8 cellular contexts compared by ENCODE assay signal in the genomic region with DNA sequence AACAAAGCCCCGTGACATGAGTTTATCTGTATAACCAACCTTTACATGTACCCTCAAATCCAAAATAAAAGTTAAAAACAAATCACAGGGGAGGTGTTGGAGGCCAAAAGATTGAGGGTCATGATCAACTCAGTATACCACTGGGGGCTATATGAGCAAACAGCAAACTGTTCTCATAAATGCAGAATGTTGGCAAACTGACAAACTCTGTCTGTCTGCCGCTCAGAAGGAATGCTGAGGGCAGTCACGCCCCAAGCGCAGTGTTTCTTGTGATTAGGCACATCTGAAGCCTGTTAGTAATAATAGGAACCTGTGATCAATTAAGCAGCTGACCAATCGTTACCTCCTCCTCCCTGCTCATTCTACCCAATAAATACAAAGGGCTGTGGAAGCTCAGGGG. TPM values are rescaled to one million over a fixed set of nuclear protein-coding genes. Genes with fewer than 3 reads are reported as not detected.
"Had no signal": no experiment of that assay in that cellular context is flagged by ENCODE, and none has a peak within 500 bp of the region (broad histone marks: within the 10 kb centered on the region; RNA-seq: fewer than 3 reads in every experiment).

No MANE protein-coding gene starts in this region.

RNA-seq across cellular contexts. Expression of a gene that starts 39.8 kb away (rescaled TPM):
- total RNA-seq: activated naive CD4-positive, alpha-beta T cell treated with anti-CD3 and anti-CD28 coated beads for 36 hours; activated naive CD4-positive, alpha-beta T cell treated with anti-CD3 and anti-CD28 coated beads, Interleukin-2, amount 50 U/mL, for 72 hours; activated naive CD8-positive, alpha-beta T cell treated with anti-CD3 and anti-CD28 coated beads for 36 hours; activated naive CD8-positive, alpha-beta T cell treated with anti-CD3 and anti-CD28 coated beads, Interleukin-2, amount 10 ng/mL, durations not matched to agents 7 days and 5 days; activated T-cell treated with anti-CD3 and anti-CD28 coated beads, Interleukin-2, amount 50 U/mL, for 72 hours; activated T-helper 1 cell treated with anti-CD3 and anti-CD28 coated beads, Interleukin-12 subunit alpha, Interleukin-12 subunit beta, Interleukin-2, Interleukin-4 antibody, amounts not matched to agents 30 ng/mL and 10 ng/mL and 1 ng/mL, durations not matched to agents 14 hours and 24 hours and 36 hours; activated T-helper 17 cell treated with anti-CD3 and anti-CD28 coated beads, Interleukin-2, amount 50 U/mL, for 72 hours; activated T-helper 2 cell treated with anti-CD3 and anti-CD28 coated beads, Interferon-gamma antibody, Interleukin-2, Interleukin-4, amounts not matched to agents 10 μg/mL and 5 μg/mL and 100 μg/mL, durations not matched to agents 14 hours and 24 hours and 36 hours had no signal
